Comparison of ENCODE assay signal across 19 cellular contexts in genomic region chr6:156657311-156657710, GRCh38.
"Had no signal": no experiment of that assay in that cellular context is flagged by ENCODE, and none has a peak within 500 bp of the region (broad histone marks: within the 10 kb centered on the region; RNA-seq: fewer than 3 reads in every experiment).

No MANE protein-coding gene starts in this region.

- FAIRE-seq: islet of Langerhans had no signal

- H3K9me3 ChIP-seq: ascending aorta, stomach had no signal

- DNase-seq: activated CD4-positive, alpha-beta T cell treated with anti-CD3 and anti-CD28 coated beads for 1 hour; activated effector memory CD4-positive, alpha-beta T cell treated with anti-CD3 and anti-CD28 coated beads, Interleukin-2, amount 50 U/mL, for 16 hours; activated naive CD4-positive, alpha-beta T cell treated with anti-CD3 and anti-CD28 coated beads, Interleukin-2, amount 50 U/mL, for 16 hours; activated T-cell treated with anti-CD3 and anti-CD28 coated beads, Interleukin-2, amount 50 U/mL, for 72 hours; dermis blood vessel endothelial cell; effector memory CD4-positive, alpha-beta T cell; hippocampal formation; left colon; midbrain; nucleus accumbens; stimulated activated CD4-positive, alpha-beta T cell treated with anti-CD3 and anti-CD28 coated beads, Interleukin-15, amount 100 ng/mL, for 24 hours; stimulated activated CD4-positive, alpha-beta T cell treated with anti-CD3 and anti-CD28 coated beads, Interleukin-2, amount 100 ng/mL, for 48 hours; stomach; WERI-Rb-1 had no signal

- H3K36me3 Mint-ChIP-seq: type B pancreatic cell had no signal

- H3K4me3 Mint-ChIP-seq: activated T-cell treated with anti-CD3 and anti-CD28 coated beads, Interleukin-2, amount 50 U/mL, for 72 hours; nephron; type B pancreatic cell had no signal

- H3K27me3 ChIP-seq: ascending aorta, stomach had no signal

- H3K27ac ChIP-seq: skin epidermis, stomach, WERI-Rb-1 had no signal

- H3K9me3 Mint-ChIP-seq: type B pancreatic cell had no signal

- H3K4me3 ChIP-seq: skin epidermis had no signal

- H3K27ac Mint-ChIP-seq: activated T-cell treated with anti-CD3 and anti-CD28 coated beads, Interleukin-2, amount 50 U/mL, for 72 hours; nephron; type B pancreatic cell had no signal

- H3K36me3 ChIP-seq: ascending aorta, stomach, WERI-Rb-1 had no signal

- ATAC-seq: activated T-cell treated with anti-CD3 and anti-CD28 coated beads, Interleukin-2, amount 50 U/mL, for 72 hours; left colon had no signal
